In genomic region chr1:240405751-240406150, GRCh38 we compare ENCODE assay signal across 1 cellular context.
TF ChIP-seq lines count a peak whose summit lies in the region.

No MANE protein-coding gene starts in this region.

TF ChIP-seq in HepG2, 621 proteins besides CTCF, POLR2A, EP300 and RAD21 (continued from another document):
- no peak for TF ChIP-seq PRPF4 (IDR thresholded peaks at IDR 0.05; ENCODE audit: low read depth, low read length, poor library complexity, severe bottlenecking)
- TF ChIP-seq CBX1 (IDR thresholded peaks at IDR 0.05; ENCODE audit: low read depth): no peak
- no peak for TF ChIP-seq MBD4 (IDR thresholded peaks at IDR 0.05; ENCODE audit: borderline replicate concordance, low read length)
TF ChIP-seq in HepG2: peak in this region for 0.
